In the genomic region with DNA sequence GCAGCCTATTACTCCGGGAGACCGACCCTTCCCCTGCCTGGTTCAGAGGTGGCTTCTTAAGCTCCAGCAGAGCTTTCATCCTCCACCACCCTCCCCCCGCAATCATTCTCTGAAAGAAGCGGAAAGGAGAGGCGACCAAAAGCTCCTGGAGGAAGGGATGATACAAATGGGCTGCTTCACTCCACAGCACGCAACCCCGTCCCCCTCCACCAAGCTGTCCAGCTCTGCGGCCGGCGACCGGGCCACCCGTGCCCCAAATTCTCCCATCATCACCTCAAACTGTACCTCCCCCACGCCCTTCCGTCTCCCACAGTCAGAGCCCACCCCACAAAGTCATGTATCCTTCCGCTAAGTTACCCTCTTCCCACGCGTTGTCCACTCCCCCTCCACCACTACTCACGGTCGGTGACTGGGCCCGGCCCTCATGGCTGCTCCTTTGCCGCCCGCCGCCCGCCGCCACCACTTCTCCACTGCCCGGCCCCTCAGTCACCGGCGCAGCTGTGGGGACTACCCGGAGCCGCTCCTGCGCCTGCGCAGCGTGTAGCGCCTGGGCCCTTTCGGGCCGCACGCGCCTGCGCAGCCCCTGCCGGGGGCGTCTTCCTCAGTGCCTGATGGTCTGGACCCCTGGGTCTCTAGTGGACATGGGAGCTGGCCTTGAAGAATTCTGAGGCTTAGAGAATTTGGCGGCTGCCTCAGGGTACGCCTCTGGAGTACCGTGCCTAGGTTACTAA, we compare ENCODE assay signal across 1 cellular context.
TF ChIP-seq lines count a peak whose summit lies in the region.

A gene with protein sequence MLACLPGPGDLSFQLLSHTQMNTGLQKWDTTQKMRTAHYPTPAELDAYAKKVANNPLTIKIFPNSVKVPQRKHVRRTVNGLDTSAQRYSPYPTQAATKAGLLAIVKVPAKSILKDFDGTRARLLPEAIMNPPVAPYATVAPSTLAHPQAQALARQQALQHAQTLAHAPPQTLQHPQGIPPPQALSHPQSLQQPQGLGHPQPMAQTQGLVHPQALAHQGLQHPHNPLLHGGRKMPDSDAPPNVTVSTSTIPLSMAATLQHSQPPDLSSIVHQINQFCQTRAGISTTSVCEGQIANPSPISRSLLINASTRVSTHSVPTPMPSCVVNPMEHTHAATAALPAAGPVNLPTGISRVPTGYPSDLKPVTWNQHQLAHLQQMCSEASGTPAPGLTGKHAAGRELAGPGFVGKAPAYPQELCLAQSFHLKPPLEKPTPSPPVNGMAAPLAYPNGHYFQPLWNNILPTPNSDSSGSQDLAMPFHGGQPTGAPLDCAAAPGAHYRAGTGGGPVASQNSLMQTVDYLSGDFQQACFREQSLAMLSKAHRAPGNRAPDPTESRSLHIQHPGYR (minus strand): TSS at position 509 of the 731 bp plus-strand sequence. CDS start 76,123 bp downstream, outside the sequence.

TF ChIP-seq in HepG2, 621 proteins besides CTCF, POLR2A, EP300 and RAD21 (continued from another document and continues in another):
- TF ChIP-seq REPIN1 (CRISPR knock-in tag; IDR thresholded peaks at IDR 0.05; ENCODE audit: borderline replicate concordance, low read depth): 0 out of 2 replicates have a peak, but pooled peaks have one; percentile 25
- TF ChIP-seq MAFG (CRISPR knock-in tag; IDR thresholded peaks at IDR 0.05): no peak
- peak; percentile 99 for TF ChIP-seq ZNF335 (CRISPR knock-in tag; IDR thresholded peaks at IDR 0.05)
- TF ChIP-seq, protein P1, sequence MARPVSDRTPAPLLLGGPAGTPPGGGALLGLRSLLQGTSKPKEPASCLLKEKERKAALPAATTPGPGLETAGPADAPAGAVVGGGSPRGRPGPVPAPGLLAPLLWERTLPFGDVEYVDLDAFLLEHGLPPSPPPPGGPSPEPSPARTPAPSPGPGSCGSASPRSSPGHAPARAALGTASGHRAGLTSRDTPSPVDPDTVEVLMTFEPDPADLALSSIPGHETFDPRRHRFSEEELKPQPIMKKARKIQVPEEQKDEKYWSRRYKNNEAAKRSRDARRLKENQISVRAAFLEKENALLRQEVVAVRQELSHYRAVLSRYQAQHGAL (CRISPR knock-in tag; IDR thresholded peaks at IDR 0.05; ENCODE audit: not compliant biosample characterization): no peak
- TF ChIP-seq, protein P2, sequence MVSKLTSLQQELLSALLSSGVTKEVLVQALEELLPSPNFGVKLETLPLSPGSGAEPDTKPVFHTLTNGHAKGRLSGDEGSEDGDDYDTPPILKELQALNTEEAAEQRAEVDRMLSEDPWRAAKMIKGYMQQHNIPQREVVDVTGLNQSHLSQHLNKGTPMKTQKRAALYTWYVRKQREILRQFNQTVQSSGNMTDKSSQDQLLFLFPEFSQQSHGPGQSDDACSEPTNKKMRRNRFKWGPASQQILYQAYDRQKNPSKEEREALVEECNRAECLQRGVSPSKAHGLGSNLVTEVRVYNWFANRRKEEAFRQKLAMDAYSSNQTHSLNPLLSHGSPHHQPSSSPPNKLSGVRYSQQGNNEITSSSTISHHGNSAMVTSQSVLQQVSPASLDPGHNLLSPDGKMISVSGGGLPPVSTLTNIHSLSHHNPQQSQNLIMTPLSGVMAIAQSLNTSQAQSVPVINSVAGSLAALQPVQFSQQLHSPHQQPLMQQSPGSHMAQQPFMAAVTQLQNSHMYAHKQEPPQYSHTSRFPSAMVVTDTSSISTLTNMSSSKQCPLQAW (CRISPR knock-in tag; IDR thresholded peaks at IDR 0.05): peak; percentile 15; the same call in 1 of the 2 replicates
- TF ChIP-seq SOX13 (IDR thresholded peaks at IDR 0.05): no peak
- TF ChIP-seq SOX13 (CRISPR knock-in tag; conservative IDR thresholded peaks at IDR 0.05 in 1 of 2, IDR thresholded peaks at IDR 0.05 in 1 of 2): no peak
- TF ChIP-seq ZNF607 (CRISPR knock-in tag; IDR thresholded peaks at IDR 0.05; ENCODE audit: borderline replicate concordance): 0 out of 2 replicates have a peak, but pooled peaks have one; percentile 11
- no peak for TF ChIP-seq ZFP41 (CRISPR knock-in tag; IDR thresholded peaks at IDR 0.05; ENCODE audit: borderline replicate concordance)
- 0 out of 2 replicates have a peak, but pooled peaks have one; percentile 27 for TF ChIP-seq NKX3-1 (CRISPR knock-in tag; IDR thresholded peaks at IDR 0.05)
- TF ChIP-seq HOXA5 (CRISPR knock-in tag; IDR thresholded peaks at IDR 0.05): peak; percentile 66; the same call in 1 of the 2 replicates
- TF ChIP-seq KDM2A (CRISPR knock-in tag; IDR thresholded peaks at IDR 0.05; ENCODE audit: borderline replicate concordance, low read depth): peak; percentile 30; the same call in 1 of the 2 replicates
- TF ChIP-seq ZNF660 (CRISPR knock-in tag; IDR thresholded peaks at IDR 0.05; ENCODE audit: borderline replicate concordance, low read depth): no peak
- peak; percentile 72; the same call in 1 of the 2 replicates for TF ChIP-seq ZNF230 (CRISPR knock-in tag; IDR thresholded peaks at IDR 0.05)
- TF ChIP-seq, protein P3, sequence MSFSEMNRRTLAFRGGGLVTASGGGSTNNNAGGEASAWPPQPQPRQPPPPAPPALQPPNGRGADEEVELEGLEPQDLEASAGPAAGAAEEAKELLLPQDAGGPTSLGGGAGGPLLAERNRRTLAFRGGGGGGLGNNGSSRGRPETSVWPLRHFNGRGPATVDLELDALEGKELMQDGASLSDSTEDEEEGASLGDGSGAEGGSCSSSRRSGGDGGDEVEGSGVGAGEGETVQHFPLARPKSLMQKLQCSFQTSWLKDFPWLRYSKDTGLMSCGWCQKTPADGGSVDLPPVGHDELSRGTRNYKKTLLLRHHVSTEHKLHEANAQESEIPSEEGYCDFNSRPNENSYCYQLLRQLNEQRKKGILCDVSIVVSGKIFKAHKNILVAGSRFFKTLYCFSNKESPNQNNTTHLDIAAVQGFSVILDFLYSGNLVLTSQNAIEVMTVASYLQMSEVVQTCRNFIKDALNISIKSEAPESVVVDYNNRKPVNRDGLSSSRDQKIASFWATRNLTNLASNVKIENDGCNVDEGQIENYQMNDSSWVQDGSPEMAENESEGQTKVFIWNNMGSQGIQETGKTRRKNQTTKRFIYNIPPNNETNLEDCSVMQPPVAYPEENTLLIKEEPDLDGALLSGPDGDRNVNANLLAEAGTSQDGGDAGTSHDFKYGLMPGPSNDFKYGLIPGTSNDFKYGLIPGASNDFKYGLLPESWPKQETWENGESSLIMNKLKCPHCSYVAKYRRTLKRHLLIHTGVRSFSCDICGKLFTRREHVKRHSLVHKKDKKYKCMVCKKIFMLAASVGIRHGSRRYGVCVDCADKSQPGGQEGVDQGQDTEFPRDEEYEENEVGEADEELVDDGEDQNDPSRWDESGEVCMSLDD (CRISPR knock-in tag; IDR thresholded peaks at IDR 0.05; ENCODE audit: borderline replicate concordance): no peak
- no peak for TF ChIP-seq ZNF30 (CRISPR knock-in tag; IDR thresholded peaks at IDR 0.05)
- TF ChIP-seq, protein P4, sequence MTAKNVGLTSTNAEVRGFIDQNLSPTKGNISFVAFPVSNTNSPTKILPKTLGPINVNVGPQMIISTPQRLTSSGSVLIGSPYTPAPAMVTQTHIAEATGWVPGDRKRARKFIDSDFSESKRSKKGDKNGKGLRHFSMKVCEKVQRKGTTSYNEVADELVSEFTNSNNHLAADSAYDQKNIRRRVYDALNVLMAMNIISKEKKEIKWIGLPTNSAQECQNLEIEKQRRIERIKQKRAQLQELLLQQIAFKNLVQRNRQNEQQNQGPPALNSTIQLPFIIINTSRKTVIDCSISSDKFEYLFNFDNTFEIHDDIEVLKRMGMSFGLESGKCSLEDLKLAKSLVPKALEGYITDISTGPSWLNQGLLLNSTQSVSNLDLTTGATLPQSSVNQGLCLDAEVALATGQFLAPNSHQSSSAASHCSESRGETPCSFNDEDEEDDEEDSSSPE (CRISPR knock-in tag; IDR thresholded peaks at IDR 0.05): 0 out of 2 replicates have a peak, but pooled peaks have one; percentile 37
- TF ChIP-seq, protein P5, sequence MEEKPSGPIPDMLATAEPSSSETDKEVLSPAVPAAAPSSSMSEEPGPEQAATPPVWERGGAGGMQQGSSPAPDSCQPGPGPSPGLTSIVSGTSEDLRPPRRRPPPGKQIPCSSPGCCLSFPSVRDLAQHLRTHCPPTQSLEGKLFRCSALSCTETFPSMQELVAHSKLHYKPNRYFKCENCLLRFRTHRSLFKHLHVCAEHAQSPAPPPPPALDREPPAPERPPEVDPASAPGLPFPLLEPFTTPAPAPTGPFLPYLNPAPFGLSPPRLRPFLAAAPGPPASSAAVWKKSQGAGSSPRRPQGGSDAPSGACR (CRISPR knock-in tag; IDR thresholded peaks at IDR 0.05): 0 out of 2 replicates have a peak, but pooled peaks have one; percentile 40
- no peak for TF ChIP-seq PRPF4 (IDR thresholded peaks at IDR 0.05; ENCODE audit: low read depth, low read length, poor library complexity, severe bottlenecking)
- peak; percentile 55; the same call in 1 of the 2 replicates for TF ChIP-seq HDAC1 (CRISPR knock-in tag; IDR thresholded peaks at IDR 0.05)
- TF ChIP-seq ZNF446 (CRISPR knock-in tag; IDR thresholded peaks at IDR 0.05): 0 out of 2 replicates have a peak, but pooled peaks have one; percentile 29
- no peak for TF ChIP-seq ZNF24 (IDR thresholded peaks at IDR 0.05)
- TF ChIP-seq, protein P6, sequence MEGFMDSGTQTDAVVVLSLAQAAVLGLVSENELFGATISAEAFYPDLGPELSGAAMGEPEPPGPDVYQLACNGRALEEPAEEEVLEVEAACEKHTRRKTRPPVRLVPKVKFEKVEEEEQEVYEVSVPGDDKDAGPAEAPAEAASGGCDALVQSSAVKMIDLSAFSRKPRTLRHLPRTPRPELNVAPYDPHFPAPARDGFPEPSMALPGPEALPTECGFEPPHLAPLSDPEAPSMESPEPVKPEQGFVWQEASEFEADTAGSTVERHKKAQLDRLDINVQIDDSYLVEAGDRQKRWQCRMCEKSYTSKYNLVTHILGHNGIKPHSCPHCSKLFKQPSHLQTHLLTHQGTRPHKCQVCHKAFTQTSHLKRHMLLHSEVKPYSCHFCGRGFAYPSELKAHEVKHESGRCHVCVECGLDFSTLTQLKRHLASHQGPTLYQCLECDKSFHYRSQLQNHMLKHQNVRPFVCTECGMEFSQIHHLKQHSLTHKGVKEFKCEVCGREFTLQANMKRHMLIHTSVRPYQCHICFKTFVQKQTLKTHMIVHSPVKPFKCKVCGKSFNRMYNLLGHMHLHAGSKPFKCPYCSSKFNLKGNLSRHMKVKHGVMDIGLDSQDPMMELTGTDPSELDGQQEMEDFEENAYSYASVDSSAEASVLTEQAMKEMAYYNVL (CRISPR knock-in tag; IDR thresholded peaks at IDR 0.05; ENCODE audit: borderline replicate concordance): no peak
- TF ChIP-seq, protein P7, sequence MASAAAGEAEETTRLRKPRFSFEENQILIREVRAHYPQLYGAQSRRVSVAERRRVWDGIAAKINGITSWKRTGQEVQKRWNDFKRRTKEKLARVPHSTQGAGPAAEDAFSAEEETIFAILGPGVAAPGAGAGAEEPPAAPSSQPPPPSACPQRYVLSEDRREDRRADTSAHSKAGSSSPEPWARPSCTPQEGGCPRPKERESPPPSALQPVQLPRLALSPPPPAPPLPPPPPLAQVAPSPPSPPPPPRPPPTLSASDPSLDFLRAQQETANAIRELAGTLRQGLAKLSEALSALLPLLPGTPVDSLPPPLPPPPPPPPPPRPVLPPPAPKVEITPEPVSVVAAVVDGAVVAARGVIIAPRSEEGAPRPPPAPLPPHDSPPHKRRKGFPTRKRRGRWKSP (CRISPR knock-in tag; IDR thresholded peaks at IDR 0.05): peak; percentile 77; the same call in 1 of the 2 replicates
- TF ChIP-seq TP53 (CRISPR knock-in tag; conservative IDR thresholded peaks at IDR 0.05): no peak
- TF ChIP-seq, protein P8, sequence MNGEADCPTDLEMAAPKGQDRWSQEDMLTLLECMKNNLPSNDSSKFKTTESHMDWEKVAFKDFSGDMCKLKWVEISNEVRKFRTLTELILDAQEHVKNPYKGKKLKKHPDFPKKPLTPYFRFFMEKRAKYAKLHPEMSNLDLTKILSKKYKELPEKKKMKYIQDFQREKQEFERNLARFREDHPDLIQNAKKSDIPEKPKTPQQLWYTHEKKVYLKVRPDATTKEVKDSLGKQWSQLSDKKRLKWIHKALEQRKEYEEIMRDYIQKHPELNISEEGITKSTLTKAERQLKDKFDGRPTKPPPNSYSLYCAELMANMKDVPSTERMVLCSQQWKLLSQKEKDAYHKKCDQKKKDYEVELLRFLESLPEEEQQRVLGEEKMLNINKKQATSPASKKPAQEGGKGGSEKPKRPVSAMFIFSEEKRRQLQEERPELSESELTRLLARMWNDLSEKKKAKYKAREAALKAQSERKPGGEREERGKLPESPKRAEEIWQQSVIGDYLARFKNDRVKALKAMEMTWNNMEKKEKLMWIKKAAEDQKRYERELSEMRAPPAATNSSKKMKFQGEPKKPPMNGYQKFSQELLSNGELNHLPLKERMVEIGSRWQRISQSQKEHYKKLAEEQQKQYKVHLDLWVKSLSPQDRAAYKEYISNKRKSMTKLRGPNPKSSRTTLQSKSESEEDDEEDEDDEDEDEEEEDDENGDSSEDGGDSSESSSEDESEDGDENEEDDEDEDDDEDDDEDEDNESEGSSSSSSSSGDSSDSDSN (CRISPR knock-in tag; IDR thresholded peaks at IDR 0.05): peak; percentile 83
- TF ChIP-seq, protein P9, sequence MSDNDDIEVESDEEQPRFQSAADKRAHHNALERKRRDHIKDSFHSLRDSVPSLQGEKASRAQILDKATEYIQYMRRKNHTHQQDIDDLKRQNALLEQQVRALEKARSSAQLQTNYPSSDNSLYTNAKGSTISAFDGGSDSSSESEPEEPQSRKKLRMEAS (IDR thresholded peaks at IDR 0.05): 0 out of 2 replicates have a peak, but pooled peaks have one; percentile 31
- TF ChIP-seq, protein P10, sequence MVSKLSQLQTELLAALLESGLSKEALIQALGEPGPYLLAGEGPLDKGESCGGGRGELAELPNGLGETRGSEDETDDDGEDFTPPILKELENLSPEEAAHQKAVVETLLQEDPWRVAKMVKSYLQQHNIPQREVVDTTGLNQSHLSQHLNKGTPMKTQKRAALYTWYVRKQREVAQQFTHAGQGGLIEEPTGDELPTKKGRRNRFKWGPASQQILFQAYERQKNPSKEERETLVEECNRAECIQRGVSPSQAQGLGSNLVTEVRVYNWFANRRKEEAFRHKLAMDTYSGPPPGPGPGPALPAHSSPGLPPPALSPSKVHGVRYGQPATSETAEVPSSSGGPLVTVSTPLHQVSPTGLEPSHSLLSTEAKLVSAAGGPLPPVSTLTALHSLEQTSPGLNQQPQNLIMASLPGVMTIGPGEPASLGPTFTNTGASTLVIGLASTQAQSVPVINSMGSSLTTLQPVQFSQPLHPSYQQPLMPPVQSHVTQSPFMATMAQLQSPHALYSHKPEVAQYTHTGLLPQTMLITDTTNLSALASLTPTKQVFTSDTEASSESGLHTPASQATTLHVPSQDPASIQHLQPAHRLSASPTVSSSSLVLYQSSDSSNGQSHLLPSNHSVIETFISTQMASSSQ (IDR thresholded peaks at IDR 0.05; ENCODE audit: low read depth): no peak
- TF ChIP-seq, protein P10 (CRISPR knock-in tag; IDR thresholded peaks at IDR 0.05; ENCODE audit: borderline replicate concordance): 0 out of 2 replicates have a peak, but pooled peaks have one; percentile 53
- peak; percentile 70 for TF ChIP-seq POLR2AphosphoS5 (IDR thresholded peaks at IDR 0.05; ENCODE audit: low read depth, low read length)
- 0 out of 2 replicates have a peak, but pooled peaks have one; percentile 28 for TF ChIP-seq KLF13 (CRISPR knock-in tag; IDR thresholded peaks at IDR 0.05)
- TF ChIP-seq ZNF839 (CRISPR knock-in tag; IDR thresholded peaks at IDR 0.05; ENCODE audit: borderline replicate concordance): 0 out of 2 replicates have a peak, but pooled peaks have one; percentile 37
